Comparison of ENCODE assay signal across 11 cellular contexts in genomic region chr4:5888706-5889696, GRCh38. TPM values are rescaled to one million over a fixed set of nuclear protein-coding genes. Genes with fewer than 3 reads are reported as not detected.
DNase-seq lines count a peak whose midpoint lies in the region; ATAC-seq, FAIRE-seq and TF ChIP-seq lines count a peak whose summit lies in the region.
"Had no signal": no experiment of that assay in that cellular context is flagged by ENCODE, and none has a peak within 500 bp of the region (broad histone marks: within the 10 kb centered on the region; RNA-seq: fewer than 3 reads in every experiment).

No MANE protein-coding gene starts in this region.

- POLR2A ChIA-PET in A549 (lab: Yijun Ruan, JAX): no interaction called here

- peaks cover 69% of the 10 kb centered on the region for H3K4me1 Mint-ChIP-seq in brain

- H3K4me3 Mint-ChIP-seq in brain: peak overlapping the region; percentile 90 to 98 (median 96)
- H3K4me3 Mint-ChIP-seq: activated naive CD4-positive, alpha-beta T cell treated with anti-CD3 and anti-CD28 coated beads, Interleukin-2, amount 10 ng/mL, durations not matched to agents 7 days and 5 days had no signal

- H3K27ac ChIP-seq in A549: peak overlapping the region in 1 of 2 experiments; percentile 73; a peak in 1 of 6 replicates
- no peak overlapping the region for H3K27ac ChIP-seq in right lobe of liver
- H3K27ac ChIP-seq: SJSA1 had no signal

- H3K27me3 Mint-ChIP-seq in brain: peaks cover 29% of the 10 kb centered on the region

- 20% methylated on average over 11 of the region's 28 CpGs for WGBS in A549 (ENCODE audit: missing lambda C conversion rate)
- WGBS in right lobe of liver (ENCODE audit: insufficient coverage, low coverage, low lambda C conversion rate, missing lambda C conversion rate): 14% methylated on average over 6 of the region's 28 CpGs

- no peak for TF ChIP-seq EP300 in A549 (IDR thresholded peaks at IDR 0.05)

- DNase-seq in A549 (ENCODE audit: low read depth in 1 of 2, low spot score in 1 of 2) (no peak), right lobe of liver (no peak), NCI-H446 treated with DMSO at 0.1 percent for 48 hours (lab: John Stamatoyannopoulos, UW) (no peak), NCI-H510A treated with DMSO at 0.1 percent for 48 hours (lab: John Stamatoyannopoulos, UW) (no peak)
- DNase-seq in NK-92 treated with Interleukin-12 subunit alpha and Interleukin-12 subunit beta, amount 100 ng/mL, for 24 hours (lab: John Stamatoyannopoulos, UW): no peak
- DNase-seq: activated CD4-positive, alpha-beta T cell treated with anti-CD3 and anti-CD28 coated beads for 4 hours; activated naive CD4-positive, alpha-beta T cell treated with anti-CD3 and anti-CD28 coated beads, Interleukin-2, amount 10 ng/mL, durations not matched to agents 7 days and 5 days had no signal

- peak overlapping the region; percentile 48 to 98 (median 91) for H3K27ac Mint-ChIP-seq in brain

- H3K9me3 ChIP-seq in A549 (no peaks in the 10 kb centered on the region), ES-I3 (ENCODE audit: control insufficient read depth, insufficient read depth, low read length) (no peaks in the 10 kb centered on the region), mucosa of stomach (ENCODE audit: control insufficient read depth, low read length) (no peaks in the 10 kb centered on the region), right lobe of liver (no peaks in the 10 kb centered on the region)
- H3K9me3 ChIP-seq: SJSA1 had no signal

- H3K36me3 ChIP-seq in ES-I3 (ENCODE audit: insufficient read depth, low read length) (no peaks in the 10 kb centered on the region), mucosa of stomach (ENCODE audit: control insufficient read depth, insufficient read depth, low read length) (no peaks in the 10 kb centered on the region), right lobe of liver (no peaks in the 10 kb centered on the region)
- H3K36me3 ChIP-seq: SJSA1 had no signal

- TF ChIP-seq CTCF in A549 (IDR thresholded peaks at IDR 0.05) (no peak), brain (conservative IDR thresholded peaks at IDR 0.05) (no peak), right lobe of liver (IDR thresholded peaks at IDR 0.05) (no peak)

- peaks cover 6% of the 10 kb centered on the region; the same call in 2 of the 3 replicates for H3K4me1 ChIP-seq in A549
- H3K4me1 ChIP-seq in ES-I3 (ENCODE audit: insufficient read depth, low read length): peaks cover 8% of the 10 kb centered on the region; the same call in 1 of the 2 replicates
- H3K4me1 ChIP-seq in mucosa of stomach (ENCODE audit: control insufficient read depth, insufficient read depth, low read length): no peaks in the 10 kb centered on the region
- H3K4me1 ChIP-seq in right lobe of liver: no peaks in the 10 kb centered on the region
- H3K4me1 ChIP-seq: SJSA1 had no signal

- H3K9ac ChIP-seq in ES-I3 (ENCODE audit: low read depth, low read length) (peak overlapping the region; percentile 39), mucosa of stomach (ENCODE audit: low read length) (peak overlapping the region; percentile 28)

- no peak for TF ChIP-seq RAD21 in A549 (conservative IDR thresholded peaks at IDR 0.05 in 1 of 2, IDR thresholded peaks at IDR 0.05 in 1 of 2)

- H3K9me3 Mint-ChIP-seq in brain: peaks cover 0 to 19% (median 2%) of the 10 kb centered on the region in 5 experiments
- H3K9me3 Mint-ChIP-seq: activated naive CD4-positive, alpha-beta T cell treated with anti-CD3 and anti-CD28 coated beads, Interleukin-2, amount 10 ng/mL, durations not matched to agents 7 days and 5 days had no signal

- CTCF ChIA-PET in A549 (lab: Yijun Ruan, JAX): no interaction called here

- ATAC-seq in A549 (peak in 1 of 2 experiments; percentile 17; a peak in 1 of 6 replicates), right lobe of liver (no peak)

- no peak for TF ChIP-seq POLR2A in A549 (IDR thresholded peaks at IDR 0.05; ENCODE audit: low read length)
- TF ChIP-seq POLR2A in right lobe of liver (IDR thresholded peaks at IDR 0.05): no peak

- H3K4me3 ChIP-seq in A549: peak overlapping the region; percentile 49
- H3K4me3 ChIP-seq in mucosa of stomach (ENCODE audit: low read length): no peak overlapping the region
- H3K4me3 ChIP-seq in right lobe of liver: no peak overlapping the region
- H3K4me3 ChIP-seq: SJSA1 had no signal

- peak overlapping the region; percentile 94 for H3K4me2 ChIP-seq in A549

- H3K36me3 Mint-ChIP-seq in brain: no peaks in the 10 kb centered on the region
- H3K36me3 Mint-ChIP-seq: activated naive CD4-positive, alpha-beta T cell treated with anti-CD3 and anti-CD28 coated beads, Interleukin-2, amount 10 ng/mL, durations not matched to agents 7 days and 5 days had no signal

- intact Hi-C loops in right lobe of liver (cut with DNase I): no loop called here

- H3K27me3 ChIP-seq in mucosa of stomach (ENCODE audit: control insufficient read depth, insufficient read depth, low read length) (peaks cover 68% of the 10 kb centered on the region), right lobe of liver (peaks cover 12 to 22% of the 10 kb centered on the region in 2 donors)

- FAIRE-seq in A549 (lab: Jason Lieb, UNC): no peak

TF ChIP-seq in A549, 52 proteins besides CTCF, POLR2A, EP300 and RAD21 (continues in another document):
- TF ChIP-seq HOXB13 (CRISPR knock-in tag; IDR thresholded peaks at IDR 0.05; ENCODE audit: low read depth) (no peak), ESRRA (IDR thresholded peaks at IDR 0.05; ENCODE audit: borderline replicate concordance, low read length) (no peak), POLR2AphosphoS2 (conservative IDR thresholded peaks at IDR 0.05; ENCODE audit: low read length) (no peak), RARB (CRISPR knock-in tag; IDR thresholded peaks at IDR 0.05) (no peak), BHLHE40 (IDR thresholded peaks at IDR 0.05; ENCODE audit: low read depth, low read length) (no peak), CHD4 (IDR thresholded peaks at IDR 0.05; ENCODE audit: borderline replicate concordance) (no peak), PHF8 (IDR thresholded peaks at IDR 0.05; ENCODE audit: borderline replicate concordance, low read depth) (no peak), PBX3 (IDR thresholded peaks at IDR 0.05) (no peak), RFX5 (IDR thresholded peaks at IDR 0.05) (no peak), SMC3 (IDR thresholded peaks at IDR 0.05) (no peak), MAFK (IDR thresholded peaks at IDR 0.05; ENCODE audit: partially characterized antibody) (no peak), RCOR1 (IDR thresholded peaks at IDR 0.05; ENCODE audit: low read depth, low read length) (no peak), TFCP2L1 (CRISPR knock-in tag; IDR thresholded peaks at IDR 0.05) (no peak), REST (IDR thresholded peaks at IDR 0.05) (no peak), ATOH8 (CRISPR knock-in tag; IDR thresholded peaks at IDR 0.05; ENCODE audit: low read depth) (no peak)
- TF ChIP-seq, protein P1, sequence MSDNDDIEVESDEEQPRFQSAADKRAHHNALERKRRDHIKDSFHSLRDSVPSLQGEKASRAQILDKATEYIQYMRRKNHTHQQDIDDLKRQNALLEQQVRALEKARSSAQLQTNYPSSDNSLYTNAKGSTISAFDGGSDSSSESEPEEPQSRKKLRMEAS (IDR thresholded peaks at IDR 0.05): no peak

RNA-seq across cellular contexts. Expression of gene CRMP1, which starts 3.9 kb away (rescaled TPM):
- polyA plus RNA-seq in A549 (2011; rRNA removed): 0.74 and 1.1 TPM in 2 replicates
- 0.59 and 0.74 TPM in 2 replicates for polyA plus RNA-seq in A549 (2012; cell fraction: cytosol; rRNA removed)
- 0.53 and 1.0 TPM in 2 replicates for polyA plus RNA-seq in A549 (2012; cell fraction: nucleus; rRNA removed)
- polyA plus RNA-seq in A549 (2017; fragmentation: RNase III; extraction: RNeasy Plus Mini Kit Qiagen cat#74134 plus additional on column Dnase treatment): 0.67 to 0.80 TPM (median 0.71 TPM) in 3 replicates
- polyA minus RNA-seq in A549 (2011; rRNA and poly(A)+ RNA removed): 0.99 and 1.2 TPM in 2 replicates
- 599 TPM for polyA plus RNA-seq in brain (ENCODE audit: insufficient read depth, low read depth, low replicate concordance)
- under 1 TPM in 3 of 6 experiments, not detected in 3; 0.09 to 0.31 (median 0.10) TPM for total RNA-seq in right lobe of liver
- total RNA-seq: SJSA1 had no signal

Comparison
In these comparisons a context has a peak if more than half of its experiments do, and no peak if none do; other contexts are left out.
1. RNA of gene CRMP1, which starts 3.9 kb away (polyA plus RNA-seq): 599 TPM in brain (single experiment); 0.53 to 1.1 TPM in A549; every median in the first group is over 100 times any median in the second.